ENCODE assay signal across 13 cellular contexts in the genomic region with DNA sequence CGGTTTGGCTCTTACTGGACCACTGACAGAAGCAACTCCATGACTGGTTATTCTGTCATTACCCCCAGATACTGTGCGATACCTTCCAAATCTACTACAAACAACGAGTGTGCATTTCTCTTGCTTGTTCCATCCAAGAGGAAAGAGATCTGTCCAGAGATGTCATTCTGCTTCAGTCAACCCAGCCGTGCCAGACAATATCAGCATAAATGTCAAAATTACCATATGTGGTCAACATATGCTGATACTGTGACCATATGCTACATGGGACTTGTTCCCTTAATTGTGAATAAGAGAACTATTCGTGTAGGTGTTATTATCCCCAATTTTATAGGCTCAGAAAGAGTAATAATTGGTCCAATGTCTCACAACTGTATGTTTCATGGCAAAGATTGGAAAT.
A peak's percentile ranks its signal among the peaks of the same experiment; 100 is the strongest.
DNase-seq lines count a peak whose midpoint lies in the region.
"Had no signal": no experiment of that assay in that cellular context is flagged by ENCODE, and none has a peak within 500 bp of the region (broad histone marks: within the 10 kb centered on the region; RNA-seq: fewer than 3 reads in every experiment).

No MANE protein-coding gene starts in this region.

- DNase-seq in NCI-H2171 treated with DMSO at 0.1 percent for 48 hours (lab: John Stamatoyannopoulos, UW), result peak; percentile 12
- DNase-seq in NCI-H2171 (lab: John Stamatoyannopoulos, UW), result no peak
- DNase-seq in G401 (ENCODE audit: low spot score), result peak; percentile 55
- peak; percentile 52 for DNase-seq in cerebellar cortex (ENCODE audit: low spot score)
- no peak for DNase-seq in mesenteric fat pad (ENCODE audit: low spot score)
- DNase-seq in NCI-H2196 (lab: John Stamatoyannopoulos, UW; ENCODE audit: unreplicated experiment), result no peak
- DNase-seq in activated T-cell treated with anti-CD3 and anti-CD28 coated beads, Interleukin-2, amount 50 U/mL, for 1 hour, result no peak
- DNase-seq: AML-193; CD4-positive, alpha-beta memory T cell; DMS79 treated with DMSO at 0.1 percent for 48 hours; EL; IMR-90; KBM-7 had no signal

- in situ Hi-C loops in G401 (cut with HindIII; ENCODE audit: low sequenced_read_pairs), result no loop called here

Comparison
In these comparisons a context has a peak if more than half of its experiments do, and no peak if none do; other contexts are left out.
1. DNase-seq: peak in NCI-H2171 treated with DMSO at 0.1 percent for 48 hours (single experiment), G401 (single experiment) and cerebellar cortex (single experiment); none in NCI-H2171 (single experiment), mesenteric fat pad (single experiment), NCI-H2196 (single experiment) and activated T-cell treated with anti-CD3 and anti-CD28 coated beads, Interleukin-2, amount 50 U/mL, for 1 hour (single experiment).